In the genomic region with DNA sequence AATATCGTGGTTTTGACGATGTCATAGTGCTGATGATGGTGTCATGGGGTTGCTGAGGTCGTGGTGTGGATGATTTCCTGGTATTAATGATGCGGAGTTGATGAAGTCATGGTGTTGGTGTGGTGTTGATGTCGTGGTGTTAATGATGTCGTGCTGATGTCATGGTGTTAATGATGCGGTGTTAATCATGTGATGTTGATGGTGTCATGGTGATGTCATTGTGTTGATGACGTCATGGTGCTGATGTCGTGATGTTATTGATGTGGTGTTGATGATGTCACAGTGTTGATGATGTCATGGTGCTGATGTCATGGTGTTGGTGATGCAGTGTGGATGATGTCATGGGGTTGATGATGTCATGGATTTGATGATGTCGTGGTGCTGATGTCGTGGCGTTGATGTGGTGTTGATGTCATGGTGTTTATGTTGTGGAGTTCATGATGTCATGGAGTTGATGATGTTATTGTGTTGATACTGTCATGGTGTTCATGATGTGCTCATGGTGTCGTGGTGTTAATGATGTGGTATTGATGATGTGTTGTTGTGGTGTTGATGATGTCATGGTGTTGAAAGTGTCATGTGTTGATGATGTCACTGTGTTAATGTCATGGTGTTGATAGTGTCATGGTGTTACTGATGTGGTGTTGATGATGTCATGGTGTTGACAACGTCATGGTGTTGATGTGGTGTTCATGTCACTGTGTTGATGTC, we compare ENCODE assay signal across 12 cellular contexts. TPM values are rescaled to one million over a fixed set of nuclear protein-coding genes. Genes with fewer than 3 reads are reported as not detected.
DNase-seq lines count a peak whose midpoint lies in the region; ATAC-seq, FAIRE-seq and TF ChIP-seq lines count a peak whose summit lies in the region.
"Had no signal": no experiment of that assay in that cellular context is flagged by ENCODE, and none has a peak within 500 bp of the region (broad histone marks: within the 10 kb centered on the region; RNA-seq: fewer than 3 reads in every experiment).

No MANE protein-coding gene starts in this region.

- H3K4me1 ChIP-seq in HepG2 (ENCODE audit: insufficient read depth, low read length), result peaks cover 7% of the 10 kb centered on the region
- no peaks in the 10 kb centered on the region for H3K4me1 ChIP-seq in right lobe of liver
- H3K4me1 ChIP-seq in tibial artery, result no peaks in the 10 kb centered on the region
- H3K4me1 ChIP-seq: left ventricle myocardium inferior had no signal

- H2AFZ ChIP-seq in HepG2 (ENCODE audit: low read length), result no peak overlapping the region

- in situ Hi-C loops in HepG2 (cut with HindIII; ENCODE audit: extremely low pct_ligation_motif_present, low pct_unique_long_range_greater_than_20kb), result loop anchor here (5.0 kb wide), 1 partner anchor 53 kb away; no protein-coding TSS in a partner anchor

- H4K20me1 ChIP-seq in HepG2 (ENCODE audit: insufficient read depth, low read length), result no peaks in the 10 kb centered on the region

- TF ChIP-seq CTCF in HepG2 (CRISPR knock-in tag; IDR thresholded peaks at IDR 0.05) (no peak), right lobe of liver (IDR thresholded peaks at IDR 0.05) (no peak), tibial artery (IDR thresholded peaks at IDR 0.05) (no peak)

- H3K9me3 ChIP-seq in HepG2 (ENCODE audit: low read length) (0 out of 2 replicates have a peak, but pooled peaks cover 11% of the 10 kb centered on the region), right lobe of liver (no peaks in the 10 kb centered on the region), tibial artery (no peaks in the 10 kb centered on the region)
- H3K9me3 ChIP-seq: left ventricle myocardium inferior had no signal

- intact Hi-C loops in HepG2 (cut with micrococcal nuclease; ENCODE audit: unreplicated experiment), result no loop called here
- intact Hi-C loops in right lobe of liver (cut with DNase I), result no loop called here
- intact Hi-C loops in tibial artery (cut with DNase I; ENCODE audit: low total_unique reads), result no loop called here

- TF ChIP-seq POLR2A in HepG2 (IDR thresholded peaks at IDR 0.05; ENCODE audit: insufficient read depth in 1 of 2, low read depth in 2 of 2, low read length in 2 of 2), result no peak
- TF ChIP-seq POLR2A in right lobe of liver (IDR thresholded peaks at IDR 0.05), result no peak

- no peak overlapping the region for H3K9ac ChIP-seq in HepG2 (ENCODE audit: insufficient read depth, low read depth, low read length)

- no peak for DNase-seq in HepG2 (ENCODE audit: low spot score)
- no peak for DNase-seq in right lobe of liver
- peak; percentile 64 for DNase-seq in RKO (ENCODE audit: low spot score)
- DNase-seq in cerebellar cortex (ENCODE audit: low spot score), result peak; percentile 10
- DNase-seq in stimulated activated naive CD8-positive, alpha-beta T cell treated with anti-CD3 and anti-CD28 coated beads, Interleukin-15, Interleukin-2, amounts not matched to agents 100 U/mL and 50 U/mL, for 24 hours, result no peak
- DNase-seq in tibial artery, result no peak
- DNase-seq: left ventricle myocardium inferior, NCI-H2081 treated with DMSO at 0.1 percent for 48 hours had no signal

- no peak overlapping the region for H3K4me2 ChIP-seq in HepG2 (ENCODE audit: low read depth, low read length)

- POLR2A ChIA-PET in HepG2 (lab: Yijun Ruan, JAX), result no interaction called here

- no peak overlapping the region for H3K27ac ChIP-seq in HepG2 (ENCODE audit: extremely low read length, insufficient read depth, low read length)
- H3K27ac ChIP-seq in right lobe of liver, result no peak overlapping the region
- H3K27ac ChIP-seq in tibial artery, result no peak overlapping the region
- H3K27ac ChIP-seq: left ventricle myocardium inferior, VCaP had no signal

- WGBS in HepG2 (ENCODE audit: low lambda C conversion rate), result 63% methylated on average over 14 of the region's 14 CpGs
- WGBS in right lobe of liver (ENCODE audit: insufficient coverage, low coverage, low lambda C conversion rate, missing lambda C conversion rate), result 90% methylated on average over 14 of the region's 14 CpGs

- H3K4me3 ChIP-seq in HepG2 (replicated peaks in 1 of 3; ENCODE audit: insufficient read depth in 1 of 3, low read depth in 2 of 3, low read length in 3 of 3) (no peak overlapping the region), right lobe of liver (no peak overlapping the region), tibial artery (no peak overlapping the region)
- H3K4me3 ChIP-seq: left ventricle myocardium inferior had no signal

- no peak for TF ChIP-seq RAD21 in HepG2 (CRISPR knock-in tag; IDR thresholded peaks at IDR 0.05)

- BruUV-seq in HepG2 (replicated peaks; lab: Mats Ljungman, UMichigan), result no TSS peak

- TF ChIP-seq EP300 in HepG2 (IDR thresholded peaks at IDR 0.05; ENCODE audit: low read depth in 2 of 2, low read length in 2 of 2), result no peak
- TF ChIP-seq EP300 in HepG2 (CRISPR knock-in tag; IDR thresholded peaks at IDR 0.05; ENCODE audit: borderline replicate concordance), result no peak

- ATAC-seq in HepG2 (no peak), right lobe of liver (no peak), HG03460 (IDR thresholded peaks at IDR 0.05; ENCODE audit: unreplicated experiment) (no peak), HG03521 (IDR thresholded peaks at IDR 0.05; ENCODE audit: unreplicated experiment) (no peak)
- peak; percentile 23 for ATAC-seq in stimulated activated naive CD8-positive, alpha-beta T cell treated with anti-CD3 and anti-CD28 coated beads, Interleukin-15, Interleukin-2, amounts not matched to agents 100 U/mL and 50 U/mL, for 24 hours

- no peaks in the 10 kb centered on the region for H3K79me2 ChIP-seq in HepG2 (ENCODE audit: insufficient read depth, low read length)

- CTCF ChIA-PET in HepG2 (lab: Yijun Ruan, JAX; ENCODE audit: low intra/inter-chr PET ratio, low total read pairs), result interaction anchor here (4.2 kb wide), 1 partner anchor 54 kb away, joined by 76 read pairs; no protein-coding TSS in a partner anchor

- peak; percentile 53 for FAIRE-seq in HepG2 (lab: Jason Lieb, UNC)
- FAIRE-seq: G401.6 had no signal

- H3K27me3 ChIP-seq in HepG2 (ENCODE audit: control insufficient read depth in 1 of 2, insufficient read depth in 2 of 2, low read length in 2 of 2), result peaks cover 3 to 21% of the 10 kb centered on the region in 2 experiments; a peak in 4 of 5 replicates
- no peaks in the 10 kb centered on the region for H3K27me3 ChIP-seq in right lobe of liver
- H3K27me3 ChIP-seq in tibial artery, result peaks cover 0 to 28% of the 10 kb centered on the region in 2 donors

- no peaks in the 10 kb centered on the region for H3K36me3 ChIP-seq in HepG2 (replicated peaks in 1 of 2; ENCODE audit: control insufficient read depth in 1 of 2, insufficient read depth in 2 of 2, low read length in 2 of 2)
- H3K36me3 ChIP-seq in right lobe of liver, result no peaks in the 10 kb centered on the region
- no peaks in the 10 kb centered on the region for H3K36me3 ChIP-seq in tibial artery
- H3K36me3 ChIP-seq: left ventricle myocardium inferior had no signal

TF ChIP-seq in HepG2, 621 proteins besides CTCF, POLR2A, EP300 and RAD21 (continues in another document):
- peak; percentile 93 for TF ChIP-seq ZBTB21 (CRISPR knock-in tag; IDR thresholded peaks at IDR 0.05)
- TF ChIP-seq FOXA1 (IDR thresholded peaks at IDR 0.05), result peak; percentile 4
- TF ChIP-seq FOXA1 (CRISPR knock-in tag; IDR thresholded peaks at IDR 0.05), result no peak
- TF ChIP-seq ATF7 (IDR thresholded peaks at IDR 0.05), result peak; percentile 100
- no peak for TF ChIP-seq ATF7 (CRISPR knock-in tag; IDR thresholded peaks at IDR 0.05)
- TF ChIP-seq CREM (IDR thresholded peaks at IDR 0.05), result peak; percentile 26; the same call in 1 of the 2 replicates
- no peak for TF ChIP-seq CREM (CRISPR knock-in tag; IDR thresholded peaks at IDR 0.05)
- 0 out of 2 replicates have a peak, but pooled peaks have one; percentile 9 for TF ChIP-seq LCORL (IDR thresholded peaks at IDR 0.05)
- TF ChIP-seq LCORL (CRISPR knock-in tag; IDR thresholded peaks at IDR 0.05), result no peak
- peak; percentile 45 for TF ChIP-seq ZMYM2 (CRISPR knock-in tag; IDR thresholded peaks at IDR 0.05)

RNA-seq across cellular contexts. Expression of a gene that starts 48.5 kb away (rescaled TPM):
- total RNA-seq in HepG2 (2016; rRNA removed; fragmentation: Illumina TruSeq; extraction: Trizol) (not detected in 2 replicates), right lobe of liver (under 1 TPM in 2 of 6 experiments, not detected in 4; 0.04 to 0.19 TPM)
- not detected in 2 replicates for total RNA-seq in HepG2 (2016; cell fraction: cytosol; rRNA removed; fragmentation: Illumina TruSeq; extraction: Trizol; ENCODE audit: low read depth)
- not detected in 2 replicates for total RNA-seq in HepG2 (2016; cell fraction: insoluble cytoplasmic fraction; rRNA removed; fragmentation: Illumina TruSeq; extraction: Trizol)
- total RNA-seq in HepG2 (2016; cell fraction: membrane; rRNA removed; fragmentation: Illumina TruSeq; extraction: Trizol), result not detected in 2 replicates
- not detected in 2 replicates for total RNA-seq in HepG2 (2016; cell fraction: nucleus; rRNA removed; fragmentation: Illumina TruSeq; extraction: Trizol)
- 0.03 TPM in 1 of 2 replicates, not detected in the other for polyA plus RNA-seq in HepG2 (2011; rRNA removed)
- 0.03 TPM in 1 of 2 replicates, not detected in the other for polyA plus RNA-seq in HepG2 (2011; cell fraction: cytosol; rRNA removed)
- polyA plus RNA-seq in HepG2 (2011; cell fraction: nucleus; rRNA removed), result 0.06 and 0.09 TPM in 2 replicates
- not detected in 2 replicates for polyA plus RNA-seq in HepG2 (2012)
- not detected in 2 replicates for polyA plus RNA-seq in HepG2 (2016; cell fraction: cytosol; fragmentation: Illumina TruSeq; extraction: Trizol; ENCODE audit: low read depth)
- not detected in 2 replicates for polyA plus RNA-seq in HepG2 (2016; cell fraction: insoluble cytoplasmic fraction; fragmentation: Illumina TruSeq; extraction: Trizol; ENCODE audit: low read depth)
- polyA plus RNA-seq in HepG2 (2016; cell fraction: membrane; fragmentation: Illumina TruSeq; extraction: Trizol; ENCODE audit: low read depth), result not detected in 2 replicates
- polyA plus RNA-seq in HepG2 (2016; cell fraction: nucleus; fragmentation: Illumina TruSeq; extraction: Trizol; ENCODE audit: insufficient read depth, low read depth), result not detected in 2 replicates
- 0.08 TPM in 1 of 2 replicates, not detected in the other for polyA minus RNA-seq in HepG2 (2011; rRNA and poly(A)+ RNA removed; ENCODE audit: low replicate concordance)
- not detected in 2 replicates for polyA minus RNA-seq in HepG2 (2011; cell fraction: cytosol; rRNA and poly(A)+ RNA removed)
- polyA minus RNA-seq in HepG2 (2011; cell fraction: nucleus; rRNA and poly(A)+ RNA removed), result not detected in 2 replicates
- total RNA-seq: left ventricle myocardium inferior had no signal

Comparison
In these comparisons a context has a peak if more than half of its experiments do, and no peak if none do; other contexts are left out.
1. DNase-seq: peak in RKO (single experiment) and cerebellar cortex (single experiment); none in HepG2 (single experiment), right lobe of liver (0 of 3), stimulated activated naive CD8-positive, alpha-beta T cell treated with anti-CD3 and anti-CD28 coated beads, Interleukin-15, Interleukin-2, amounts not matched to agents 100 U/mL and 50 U/mL, for 24 hours (single experiment) and tibial artery (0 of 2).